In the genomic region with DNA sequence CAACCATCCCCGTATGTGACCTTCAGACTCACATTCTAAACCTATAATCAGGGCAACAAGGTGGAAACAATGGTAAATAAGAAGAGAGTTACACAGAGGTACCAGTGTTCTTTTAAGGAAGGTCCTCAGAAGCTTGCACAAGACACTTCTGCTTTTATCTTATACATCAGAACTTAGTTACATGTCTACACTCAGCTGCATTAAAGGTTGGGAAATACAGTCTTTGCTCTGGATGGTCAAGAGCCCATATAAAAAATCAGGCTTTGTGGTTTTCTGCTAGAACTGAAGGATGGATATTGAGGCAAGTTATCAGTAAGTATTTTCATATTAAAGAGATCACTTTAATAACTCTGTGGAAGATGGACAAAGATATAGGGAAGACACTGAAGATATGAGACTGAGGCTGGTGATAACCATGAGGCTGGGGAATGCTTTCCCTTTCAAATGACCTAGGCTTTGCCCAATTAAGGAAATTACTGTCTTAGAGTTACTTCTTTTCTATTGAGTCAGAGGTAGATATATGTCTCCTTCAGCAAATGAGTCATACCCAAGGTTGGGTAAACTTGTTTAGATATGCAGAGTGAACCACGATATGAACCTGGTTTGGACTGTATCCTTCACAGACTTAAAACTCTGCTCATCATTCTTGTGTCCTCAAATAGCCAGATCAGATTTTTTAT, we compare ENCODE assay signal across 8 cellular contexts.
A peak's percentile ranks its signal among the peaks of the same experiment; 100 is the strongest.
DNase-seq lines count a peak whose midpoint lies in the region; ATAC-seq, FAIRE-seq and TF ChIP-seq lines count a peak whose summit lies in the region.

No MANE protein-coding gene starts in this region.

- TF ChIP-seq CTCF in fibroblast of the aortic adventitia (IDR thresholded peaks at IDR 0.05; ENCODE audit: insufficient read depth, low read length) (no peak), type B pancreatic cell (conservative IDR thresholded peaks at IDR 0.05) (no peak)

- H3K36me3 Mint-ChIP-seq in type B pancreatic cell = no peaks in the 10 kb centered on the region

- FAIRE-seq in GM12891 (lab: Jason Lieb, UNC) = peak; percentile 33

- no peak overlapping the region for H3K4me3 Mint-ChIP-seq in type B pancreatic cell

- no peak overlapping the region for H3K4me3 ChIP-seq in fibroblast of the aortic adventitia (ENCODE audit: low read depth, low read length)

- DNase-seq in GM12891 (ENCODE audit: insufficient read length, low spot score) (no peak), HT-29 (ENCODE audit: low spot score) (peak; percentile 18), fibroblast of the aortic adventitia (ENCODE audit: low read depth) (peak; percentile 77), type B pancreatic cell (ENCODE audit: extremely low spot score, unreplicated experiment) (no peak), NCI-H1048 (lab: John Stamatoyannopoulos, UW) (no peak), D341Med (ENCODE audit: low spot score) (no peak)
- no peak for DNase-seq in central memory CD4-positive, alpha-beta T cell

- TF ChIP-seq POLR2A in GM12891 (IDR thresholded peaks at IDR 0.05; ENCODE audit: low read depth, low read length) = no peak

- peaks cover 17% of the 10 kb centered on the region for H3K27me3 Mint-ChIP-seq in type B pancreatic cell

- H3K9me3 Mint-ChIP-seq in type B pancreatic cell = peaks cover 12% of the 10 kb centered on the region

- no peak overlapping the region for H3K27ac Mint-ChIP-seq in type B pancreatic cell

- H3K4me1 Mint-ChIP-seq in type B pancreatic cell (ENCODE audit: unreplicated experiment) = peaks cover 30% of the 10 kb centered on the region

- ATAC-seq in GM21723 (IDR thresholded peaks at IDR 0.05; ENCODE audit: unreplicated experiment) = peak; percentile 44

TF ChIP-seq in GM12891, 5 proteins besides CTCF, POLR2A, EP300 and RAD21:
- TF ChIP-seq SPI1 (IDR thresholded peaks at IDR 0.05; ENCODE audit: low read depth, low read length) (peak; percentile 65), POLR2AphosphoS5 (IDR thresholded peaks at IDR 0.05; ENCODE audit: low read depth, low read length) (no peak)

Comparison
In these comparisons a context has a peak if more than half of its experiments do, and no peak if none do; other contexts are left out.
1. DNase-seq: peak in HT-29 (single experiment) and fibroblast of the aortic adventitia (single experiment); none in GM12891 (single experiment), type B pancreatic cell (single experiment), central memory CD4-positive, alpha-beta T cell (single experiment), NCI-H1048 (single experiment) and D341Med (single experiment).